ENCODE assay signal across 9 cellular contexts in genomic region chr17:62824290-62825135, GRCh38. TPM values are rescaled to one million over a fixed set of nuclear protein-coding genes. Genes with fewer than 3 reads are reported as not detected.
DNase-seq lines count a peak whose midpoint lies in the region; ATAC-seq and TF ChIP-seq lines count a peak whose summit lies in the region.
"Had no signal": no experiment of that assay in that cellular context is flagged by ENCODE, and none has a peak within 500 bp of the region (broad histone marks: within the 10 kb centered on the region; RNA-seq: fewer than 3 reads in every experiment).

No MANE protein-coding gene starts in this region.

- peak overlapping the region; percentile 27 for H3K4me3 ChIP-seq in neural progenitor cell

- peak overlapping the region; percentile 17 for H2AFZ ChIP-seq in neural progenitor cell (replicated peaks)

- DNase-seq in GM04504 (ENCODE audit: low read depth): peak; percentile 93
- DNase-seq in NOMO-1 treated with dmso at 0.1 percent for 144 hours (lab: John Stamatoyannopoulos, UW; ENCODE audit: unreplicated experiment): peak; percentile 55
- DNase-seq in endothelial cell (ENCODE audit: low spot score): no peak
- DNase-seq in neural progenitor cell (ENCODE audit: low spot score): peak; percentile 65
- DNase-seq in SK-N-DZ (ENCODE audit: low spot score): no peak
- DNase-seq in NCI-H1417 (lab: John Stamatoyannopoulos, UW): no peak

- TF ChIP-seq POLR2A in GM18505 (IDR thresholded peaks at IDR 0.05; ENCODE audit: borderline replicate concordance, extremely low read depth, insufficient read depth, insufficient read length): no peak

- H3K27ac Mint-ChIP-seq in endothelial cell (ENCODE audit: unreplicated experiment) (peak overlapping the region; percentile 83), neural progenitor cell (peak overlapping the region; percentile 90)

- H4K20me1 ChIP-seq in neural progenitor cell (ENCODE audit: low read depth): no peaks in the 10 kb centered on the region

- H3K79me2 ChIP-seq in neural progenitor cell (ENCODE audit: low read depth): no peaks in the 10 kb centered on the region

- peaks cover 5% of the 10 kb centered on the region for H3K27me3 Mint-ChIP-seq in endothelial cell (ENCODE audit: unreplicated experiment)
- no peaks in the 10 kb centered on the region for H3K27me3 Mint-ChIP-seq in neural progenitor cell (ENCODE audit: insufficient read depth, low read depth)

- peak overlapping the region; percentile 67 for H3K4me2 ChIP-seq in neural progenitor cell

- no peaks in the 10 kb centered on the region for H3K9me3 ChIP-seq in neural progenitor cell (ENCODE audit: low read depth)

- no peak overlapping the region for H3K9ac ChIP-seq in neural progenitor cell

- H3K36me3 Mint-ChIP-seq in endothelial cell (ENCODE audit: low read depth, unreplicated experiment): no peaks in the 10 kb centered on the region
- H3K36me3 Mint-ChIP-seq in neural progenitor cell: no peaks in the 10 kb centered on the region

- H3K27ac ChIP-seq in neural progenitor cell: peak overlapping the region; percentile 45

- ATAC-seq in GM18505 (IDR thresholded peaks at IDR 0.05; ENCODE audit: unreplicated experiment) (no peak), GM18502 (IDR thresholded peaks at IDR 0.05; ENCODE audit: poor library complexity, unreplicated experiment) (no peak)

- peaks cover 27% of the 10 kb centered on the region for H3K4me1 ChIP-seq in neural progenitor cell

- no peaks in the 10 kb centered on the region for H3K27me3 ChIP-seq in neural progenitor cell

- peaks cover 19% of the 10 kb centered on the region for H3F3A ChIP-seq in neural progenitor cell (ENCODE audit: low read depth)

- H3K9me3 Mint-ChIP-seq in endothelial cell (ENCODE audit: unreplicated experiment) (no peaks in the 10 kb centered on the region), neural progenitor cell (no peaks in the 10 kb centered on the region)

- H3K4me3 Mint-ChIP-seq in endothelial cell (ENCODE audit: unreplicated experiment) (no peak overlapping the region), neural progenitor cell (peak overlapping the region; percentile 53)

- TF ChIP-seq CTCF in endothelial cell (IDR thresholded peaks at IDR 0.05; ENCODE audit: unreplicated experiment) (no peak), neural progenitor cell (IDR thresholded peaks at IDR 0.05) (no peak)

- no peaks in the 10 kb centered on the region for H3K36me3 ChIP-seq in neural progenitor cell

- H3K4me1 Mint-ChIP-seq in endothelial cell (ENCODE audit: unreplicated experiment) (peaks cover 33% of the 10 kb centered on the region), neural progenitor cell (peaks cover 44% of the 10 kb centered on the region)

RNA-seq across cellular contexts. Expression of gene MARCHF10, which starts 16.4 kb away (rescaled TPM):
- total RNA-seq in endothelial cell (ENCODE audit: unreplicated experiment): not detected
- total RNA-seq in neural progenitor cell (ENCODE audit: low replicate concordance): 0.46 and 0.51 TPM in 2 replicates
- polyA plus RNA-seq in SK-N-DZ (2014; cell fraction: cytosol; rRNA removed): not detected in 2 replicates
- polyA plus RNA-seq in SK-N-DZ (2014; cell fraction: nucleus; rRNA removed): not detected in 2 replicates
- total RNA-seq: OCI-LY7 had no signal

Comparison
In these comparisons a context has a peak if more than half of its experiments do, and no peak if none do; other contexts are left out.
1. DNase-seq: peak in GM04504 (single experiment), NOMO-1 treated with dmso at 0.1 percent for 144 hours (single experiment) and neural progenitor cell (single experiment); none in endothelial cell (single experiment), SK-N-DZ (single experiment) and NCI-H1417 (0 of 3).